8 cellular contexts compared by ENCODE assay signal in genomic region chr2:41840702-41841551, GRCh38.
DNase-seq lines count a peak whose midpoint lies in the region; ATAC-seq, FAIRE-seq and TF ChIP-seq lines count a peak whose summit lies in the region.

No MANE protein-coding gene starts in this region.

- H3K36me3 Mint-ChIP-seq in T-helper 17 cell (ENCODE audit: low read depth): no peaks in the 10 kb centered on the region

- H3K4me3 ChIP-seq in ascending aorta (peak overlapping the region; percentile 77 to 91), right cardiac atrium (ENCODE audit: low read length) (peak overlapping the region; percentile 50), vagina (peak overlapping the region; percentile 53 to 63)

- peak; percentile 94 for FAIRE-seq in GM12892 (lab: Jason Lieb, UNC)

- peak overlapping the region; percentile 97 for H3K4me3 Mint-ChIP-seq in T-helper 17 cell

- 1% methylated on average over 48 of the region's 48 CpGs for WGBS in right cardiac atrium

- TF ChIP-seq CTCF in ascending aorta (IDR thresholded peaks at IDR 0.05) (peak; percentile 93 to 95 (median 94)), vagina (IDR thresholded peaks at IDR 0.05) (peak; percentile 79 to 94 (median 93))

- peaks cover 32% of the 10 kb centered on the region for H3K27me3 Mint-ChIP-seq in T-helper 17 cell

- H3K27ac Mint-ChIP-seq in T-helper 17 cell: peak overlapping the region; percentile 94

- TF ChIP-seq POLR2A in GM12892 (IDR thresholded peaks at IDR 0.05; ENCODE audit: low read depth, low read length): peak; percentile 63; the same call in 1 of the 2 replicates
- no peak for TF ChIP-seq POLR2A in vagina (IDR thresholded peaks at IDR 0.05)

- H3K4me1 ChIP-seq in ascending aorta (peaks cover 0 to 2% of the 10 kb centered on the region in 2 donors), right cardiac atrium (ENCODE audit: control insufficient read depth, insufficient read depth, low read length) (no peaks in the 10 kb centered on the region), vagina (peaks cover 12% of the 10 kb centered on the region)

- no peaks in the 10 kb centered on the region for H3K36me3 ChIP-seq in ascending aorta
- H3K36me3 ChIP-seq in vagina: no peaks in the 10 kb centered on the region

- H3K4me1 Mint-ChIP-seq in T-helper 17 cell: peaks cover 5% of the 10 kb centered on the region

- peak; percentile 71 for DNase-seq in GM12892 (ENCODE audit: insufficient read length)
- DNase-seq in NCI-H146 (lab: John Stamatoyannopoulos, UW): peak; percentile 97
- peak; percentile 90 to 97 (median 96) for DNase-seq in T-helper 17 cell
- peak; percentile 79 to 97 for DNase-seq in ascending aorta (ENCODE audit: low spot score in 2 of 2)
- DNase-seq in right cardiac atrium: peak; percentile 95 to 98 (median 97)
- peak; percentile 65 for DNase-seq in pulmonary artery endothelial cell (ENCODE audit: low read depth, low spot score)
- peak in 1 of 2 donors; percentile 97 for DNase-seq in vagina (ENCODE audit: extremely low spot score in 2 of 2)

- H3K27ac ChIP-seq in ascending aorta: peak overlapping the region; percentile 54 to 81
- H3K27ac ChIP-seq in right cardiac atrium (ENCODE audit: low read length): peak overlapping the region; percentile 27
- H3K27ac ChIP-seq in vagina: peak overlapping the region; percentile 66

- ATAC-seq in HG02852 (IDR thresholded peaks at IDR 0.05; ENCODE audit: unreplicated experiment) (peak; percentile 100), T-helper 17 cell (peak; percentile 99), right cardiac atrium (peak; percentile 100)

- H3K9me3 ChIP-seq in T-helper 17 cell (ENCODE audit: control insufficient read depth, low read length, poor library complexity, severe bottlenecking) (no peaks in the 10 kb centered on the region), ascending aorta (no peaks in the 10 kb centered on the region), right cardiac atrium (ENCODE audit: control insufficient read depth, low read length) (no peaks in the 10 kb centered on the region), vagina (no peaks in the 10 kb centered on the region)

- intact Hi-C loops in ascending aorta (cut with DNase I) (loop anchor here (2.0 kb wide), 1 partner anchor 520 kb away; the partner anchor contains the start of gene COX7A2L), right cardiac atrium (cut with DNase I) (no loop called here), vagina (cut with DNase I) (no loop called here)

- H3K27me3 ChIP-seq in ascending aorta (no peaks in the 10 kb centered on the region), right cardiac atrium (ENCODE audit: control insufficient read depth, insufficient read depth) (no peaks in the 10 kb centered on the region), vagina (no peaks in the 10 kb centered on the region)
